Comparison of ENCODE assay signal across 11 cellular contexts in the genomic region with DNA sequence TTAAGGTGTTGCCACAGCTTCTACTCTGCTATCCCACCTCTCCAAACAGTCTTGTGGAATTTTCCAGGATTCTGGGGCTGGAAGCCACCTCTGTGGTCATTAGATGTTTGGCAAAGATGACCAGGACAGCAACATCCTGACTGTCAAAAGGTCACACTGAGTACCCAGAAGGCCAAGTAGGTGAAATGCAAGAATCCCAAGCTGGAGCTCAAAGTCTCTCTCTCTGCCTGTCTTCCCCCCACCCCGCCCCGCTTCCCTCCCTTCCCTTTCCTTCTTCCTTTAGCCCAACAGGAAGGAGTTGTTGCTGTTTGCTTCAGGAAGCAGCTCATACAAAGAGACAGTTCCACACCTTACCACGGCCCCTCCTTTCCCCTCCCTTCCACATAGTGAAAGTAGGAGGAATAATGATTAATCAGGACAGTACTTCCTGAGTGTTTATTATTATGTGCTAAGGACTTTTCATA.
DNase-seq lines count a peak whose midpoint lies in the region; ATAC-seq and TF ChIP-seq lines count a peak whose summit lies in the region.
"Had no signal": no experiment of that assay in that cellular context is flagged by ENCODE, and none has a peak within 500 bp of the region (broad histone marks: within the 10 kb centered on the region; RNA-seq: fewer than 3 reads in every experiment).

No MANE protein-coding gene starts in this region.

- H3K9me3 ChIP-seq in OCI-LY3 (ENCODE audit: insufficient read depth, low read length), result no peaks in the 10 kb centered on the region
- H3K9me3 ChIP-seq: suprapubic skin had no signal

- intact Hi-C loops in natural killer cell (cut with micrococcal nuclease), result no loop called here

- no peak overlapping the region for H3K9ac ChIP-seq in OCI-LY3 (ENCODE audit: low read length)

- no peak overlapping the region for H3K27ac ChIP-seq in OCI-LY3 (ENCODE audit: low read length)
- H3K27ac ChIP-seq: suprapubic skin had no signal

- H3K36me3 ChIP-seq in OCI-LY3 (replicated peaks; ENCODE audit: low read depth, low read length), result no peaks in the 10 kb centered on the region
- H3K36me3 ChIP-seq: suprapubic skin had no signal

- H3K27me3 Mint-ChIP-seq in central memory CD8-positive, alpha-beta T cell, result no peaks in the 10 kb centered on the region
- H3K27me3 Mint-ChIP-seq in natural killer cell (ENCODE audit: low read depth in 2 of 2), result no peaks in the 10 kb centered on the region

- H2AFZ ChIP-seq in OCI-LY3 (ENCODE audit: low read depth, low read length), result 0 out of 2 replicates have a peak overlapping the region, but pooled peaks have one; percentile 13

- peaks cover 20% of the 10 kb centered on the region for H3K4me1 ChIP-seq in OCI-LY3 (ENCODE audit: low read length)

- no peaks in the 10 kb centered on the region for H3K36me3 Mint-ChIP-seq in central memory CD8-positive, alpha-beta T cell (ENCODE audit: insufficient read depth)
- no peaks in the 10 kb centered on the region for H3K36me3 Mint-ChIP-seq in natural killer cell

- H3K27me3 ChIP-seq in OCI-LY3 (ENCODE audit: low read depth, low read length), result no peaks in the 10 kb centered on the region
- H3K27me3 ChIP-seq: suprapubic skin had no signal

- peak; percentile 45 for DNase-seq in CMK (ENCODE audit: low read depth)
- DNase-seq in central memory CD8-positive, alpha-beta T cell (ENCODE audit: low spot score in 2 of 2), result no peak
- no peak for DNase-seq in natural killer cell
- DNase-seq in DMS153 (lab: John Stamatoyannopoulos, UW), result no peak
- no peak for DNase-seq in NCI-H1694 treated with DMSO at 0.1 percent for 48 hours (lab: John Stamatoyannopoulos, UW)
- DNase-seq: NCI-H1048, NCI-H446 treated with DMSO at 0.1 percent for 48 hours had no signal

- peak overlapping the region; percentile 14 for H3K4me3 Mint-ChIP-seq in central memory CD8-positive, alpha-beta T cell
- peak overlapping the region; percentile 59 for H3K4me3 Mint-ChIP-seq in natural killer cell

- H3K4me2 ChIP-seq in OCI-LY3 (ENCODE audit: low read length), result no peak overlapping the region

- peak overlapping the region; percentile 35 for H3K27ac Mint-ChIP-seq in central memory CD8-positive, alpha-beta T cell (ENCODE audit: low read depth)
- peak overlapping the region; percentile 81 to 89 for H3K27ac Mint-ChIP-seq in natural killer cell

- ATAC-seq in central memory CD8-positive, alpha-beta T cell (replicated peaks; ENCODE audit: extremely low read depth, poor library complexity, severe bottlenecking), result no peak
- ATAC-seq in natural killer cell, result peak in 2 of 3 donors; percentile 10 to 21
- ATAC-seq in HG02610 (IDR thresholded peaks at IDR 0.05; ENCODE audit: unreplicated experiment), result no peak
- ATAC-seq: sciatic nerve had no signal

- TF ChIP-seq CTCF in OCI-LY3 (IDR thresholded peaks at IDR 0.05; ENCODE audit: low read depth, low read length) (no peak), natural killer cell (IDR thresholded peaks at IDR 0.05) (no peak)

- H4K20me1 ChIP-seq in OCI-LY3 (ENCODE audit: insufficient read depth, low read length), result no peaks in the 10 kb centered on the region

- peaks cover 25% of the 10 kb centered on the region for H3K4me1 Mint-ChIP-seq in central memory CD8-positive, alpha-beta T cell
- H3K4me1 Mint-ChIP-seq in natural killer cell, result peaks cover 16% of the 10 kb centered on the region in 2 donors

- H3K4me3 ChIP-seq in OCI-LY3 (ENCODE audit: low read length), result no peak overlapping the region
- H3K4me3 ChIP-seq: suprapubic skin had no signal

- no peaks in the 10 kb centered on the region for H3K9me3 Mint-ChIP-seq in central memory CD8-positive, alpha-beta T cell
- H3K9me3 Mint-ChIP-seq in natural killer cell, result no peaks in the 10 kb centered on the region

- no peaks in the 10 kb centered on the region for H3K79me2 ChIP-seq in OCI-LY3 (ENCODE audit: low read length)

Comparison
In these comparisons a context has a peak if more than half of its experiments do, and no peak if none do; other contexts are left out.
1. ATAC-seq: peak in natural killer cell (2 of 3); none in central memory CD8-positive, alpha-beta T cell (single experiment) and HG02610 (single experiment).